Comparison of ENCODE assay signal across 18 cellular contexts in the genomic region with DNA sequence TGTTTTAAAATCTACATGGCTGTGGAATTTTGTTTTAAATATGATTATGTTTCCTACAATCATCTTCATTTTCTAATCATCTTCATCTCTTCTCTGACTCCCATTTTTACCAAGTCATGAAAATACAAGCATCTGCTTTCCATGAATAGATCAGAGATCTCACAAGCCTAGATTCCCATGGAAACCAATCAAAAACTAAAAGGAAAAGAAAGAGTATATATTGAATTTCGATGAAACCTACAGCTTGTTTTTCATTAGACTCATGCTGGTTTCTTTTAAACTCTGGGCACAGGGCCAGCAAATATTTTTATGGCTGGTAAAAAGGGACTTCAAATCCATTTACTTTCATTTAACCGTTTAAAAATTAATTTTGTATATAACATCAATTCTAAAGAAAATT. TPM values are rescaled to one million over a fixed set of nuclear protein-coding genes. Genes with fewer than 3 reads are reported as not detected.
A peak's percentile ranks its signal among the peaks of the same experiment; 100 is the strongest.
DNase-seq lines count a peak whose midpoint lies in the region; ATAC-seq and TF ChIP-seq lines count a peak whose summit lies in the region.
"Had no signal": no experiment of that assay in that cellular context is flagged by ENCODE, and none has a peak within 500 bp of the region (broad histone marks: within the 10 kb centered on the region; RNA-seq: fewer than 3 reads in every experiment).

No MANE protein-coding gene starts in this region.

- no TSS peak for BruUV-seq in MCF 10A (replicated peaks; lab: Mats Ljungman, UMichigan)

- peak overlapping the region; percentile 39 for H3K27ac Mint-ChIP-seq in MCF 10A (ENCODE audit: low read depth, unreplicated experiment)
- H3K27ac Mint-ChIP-seq in CD8-positive, alpha-beta T cell, result no peak overlapping the region
- H3K27ac Mint-ChIP-seq: activated naive CD8-positive, alpha-beta T cell treated with anti-CD3 and anti-CD28 coated beads, Interleukin-2, amount 50 U/mL, for 24 hours had no signal

- TF ChIP-seq POLR2A in breast epithelium (IDR thresholded peaks at IDR 0.05), result no peak

- H3K4me3 Mint-ChIP-seq in MCF 10A (ENCODE audit: unreplicated experiment), result no peak overlapping the region
- H3K4me3 Mint-ChIP-seq in CD8-positive, alpha-beta T cell, result no peak overlapping the region
- H3K4me3 Mint-ChIP-seq: activated naive CD8-positive, alpha-beta T cell treated with anti-CD3 and anti-CD28 coated beads, Interleukin-2, amount 50 U/mL, for 24 hours had no signal

- CTCF ChIA-PET in MCF 10A (lab: Yijun Ruan, JAX), result interaction anchor here (0.8 kb wide), 1 partner anchor 11 kb away, joined by 3 read pairs; no protein-coding TSS in a partner anchor
- CTCF ChIA-PET in CD8-positive, alpha-beta T cell (lab: Charles Lee), result interaction anchor here (0.8 kb wide), 1 partner anchor 112 kb away, joined by 3 read pairs; no protein-coding TSS in a partner anchor

- H3K4me1 ChIP-seq in breast epithelium, result no peaks in the 10 kb centered on the region
- no peaks in the 10 kb centered on the region for H3K4me1 ChIP-seq in CD8-positive, alpha-beta T cell (ENCODE audit: insufficient read depth, low read length)
- H3K4me1 ChIP-seq: testis had no signal

- no peaks in the 10 kb centered on the region for H3K27me3 Mint-ChIP-seq in MCF 10A (ENCODE audit: insufficient read depth, unreplicated experiment)
- no peaks in the 10 kb centered on the region for H3K27me3 Mint-ChIP-seq in CD8-positive, alpha-beta T cell (ENCODE audit: low read depth)
- H3K27me3 Mint-ChIP-seq: activated naive CD8-positive, alpha-beta T cell treated with anti-CD3 and anti-CD28 coated beads, Interleukin-2, amount 50 U/mL, for 24 hours had no signal

- POLR2A ChIA-PET in MCF 10A (lab: Yijun Ruan, JAX), result interaction anchor here (0.6 kb wide), 1 partner anchor 72 kb away, joined by 3 read pairs; no protein-coding TSS in a partner anchor
- POLR2A ChIA-PET in CD8-positive, alpha-beta T cell (lab: Charles Lee), result no interaction called here

- H3K36me3 Mint-ChIP-seq in MCF 10A (ENCODE audit: insufficient read depth, unreplicated experiment), result peaks cover 6% of the 10 kb centered on the region
- peaks cover 5% of the 10 kb centered on the region for H3K36me3 Mint-ChIP-seq in CD8-positive, alpha-beta T cell

- H3K9me3 ChIP-seq in breast epithelium, result no peaks in the 10 kb centered on the region
- H3K9me3 ChIP-seq in CD8-positive, alpha-beta T cell (ENCODE audit: low read length), result no peaks in the 10 kb centered on the region
- H3K9me3 ChIP-seq: testis had no signal

- H3K27ac ChIP-seq in breast epithelium (no peak overlapping the region), VCaP (peak overlapping the region; percentile 22; the same call in 1 of the 2 replicates)
- no peak overlapping the region for H3K27ac ChIP-seq in CD8-positive, alpha-beta T cell (ENCODE audit: low read depth, low read length)
- H3K27ac ChIP-seq: HL-60, testis had no signal

- no peaks in the 10 kb centered on the region for H3K9me3 Mint-ChIP-seq in MCF 10A (ENCODE audit: unreplicated experiment)
- H3K9me3 Mint-ChIP-seq in CD8-positive, alpha-beta T cell, result no peaks in the 10 kb centered on the region
- H3K9me3 Mint-ChIP-seq: activated naive CD8-positive, alpha-beta T cell treated with anti-CD3 and anti-CD28 coated beads, Interleukin-2, amount 50 U/mL, for 24 hours had no signal

- ATAC-seq in CD8-positive, alpha-beta T cell, result no peak
- ATAC-seq in HG03139 (IDR thresholded peaks at IDR 0.05; ENCODE audit: unreplicated experiment), result no peak
- ATAC-seq: activated naive CD8-positive, alpha-beta T cell treated with anti-CD3 and anti-CD28 coated beads, Interleukin-2, amount 50 U/mL, for 24 hours; left lobe of liver had no signal

- H3K4me3 ChIP-seq in breast epithelium, result no peak overlapping the region
- no peak overlapping the region for H3K4me3 ChIP-seq in CD8-positive, alpha-beta T cell (ENCODE audit: low read depth, low read length)
- H3K4me3 ChIP-seq: testis had no signal

- TF ChIP-seq CTCF in MCF 10A (IDR thresholded peaks at IDR 0.05; ENCODE audit: unreplicated experiment) (no peak), breast epithelium (IDR thresholded peaks at IDR 0.05) (no peak), VCaP (conservative IDR thresholded peaks at IDR 0.05) (no peak)
- TF ChIP-seq CTCF in CD8-positive, alpha-beta T cell (IDR thresholded peaks at IDR 0.05), result no peak

- H3K27me3 ChIP-seq in breast epithelium, result no peaks in the 10 kb centered on the region
- H3K27me3 ChIP-seq in CD8-positive, alpha-beta T cell (ENCODE audit: insufficient read depth, low read length), result no peaks in the 10 kb centered on the region
- H3K27me3 ChIP-seq: testis had no signal

- DNase-seq in MCF 10A (ENCODE audit: unreplicated experiment), result peak; percentile 16
- no peak for DNase-seq in breast epithelium (ENCODE audit: low spot score in 2 of 2)
- DNase-seq in fibroblast of peridontal ligament (ENCODE audit: extremely low read depth), result peak; percentile 85
- DNase-seq in NCI-H774 (lab: John Stamatoyannopoulos, UW), result no peak
- DNase-seq in CD8-positive, alpha-beta T cell, result no peak
- no peak for DNase-seq in NCI-H526 (lab: John Stamatoyannopoulos, UW)
- DNase-seq: ACHN; activated CD4-positive, alpha-beta T cell treated with anti-CD3 and anti-CD28 coated beads, Interleukin-2, amount 50 U/mL, for 4 hours; activated naive CD8-positive, alpha-beta T cell treated with anti-CD3 and anti-CD28 coated beads, Interleukin-2, amount 50 U/mL, for 24 hours; activated T-cell treated with anti-CD3 and anti-CD28 coated beads, Interleukin-2, amount 50 U/mL, for 48 hours; hippocampal formation; NCI-H1930; SIG-M5; testis had no signal

- intact Hi-C loops in MCF 10A (cut with micrococcal nuclease), result no loop called here
- intact Hi-C loops in breast epithelium (cut with DNase I; ENCODE audit: low total_unique reads), result no loop called here
- intact Hi-C loops in CD8-positive, alpha-beta T cell (cut with DNase I, micrococcal nuclease), result no loop called here

- H3K4me1 Mint-ChIP-seq in MCF 10A (ENCODE audit: insufficient read depth, unreplicated experiment), result peaks cover 12% of the 10 kb centered on the region
- H3K4me1 Mint-ChIP-seq in CD8-positive, alpha-beta T cell (ENCODE audit: low read depth), result no peaks in the 10 kb centered on the region
- H3K4me1 Mint-ChIP-seq: activated naive CD8-positive, alpha-beta T cell treated with anti-CD3 and anti-CD28 coated beads, Interleukin-2, amount 50 U/mL, for 24 hours had no signal

- H3K36me3 ChIP-seq in breast epithelium, result no peaks in the 10 kb centered on the region
- no peaks in the 10 kb centered on the region for H3K36me3 ChIP-seq in CD8-positive, alpha-beta T cell (ENCODE audit: insufficient read depth, low read length)

RNA-seq across cellular contexts. Expression of a gene that starts 51.2 kb away (rescaled TPM):
- 21.9 and 24.9 TPM in 2 replicates for total RNA-seq in MCF 10A (2022)
- total RNA-seq in breast epithelium, result 10 to 100 TPM; 30.7 to 36.0 (median 34.7) TPM
- total RNA-seq in CD8-positive, alpha-beta T cell, result 10 to 100 TPM; 12.5 to 13.2 TPM

RNA-seq across cellular contexts. Expression of a gene that starts 51.4 kb away (rescaled TPM):
- total RNA-seq in MCF 10A (2022) (26.3 and 31.8 TPM in 2 replicates), breast epithelium (10 to 100 TPM; 15.7 to 17.8 (median 17.7) TPM)
- 1 to 10 TPM; 7.6 to 8.5 TPM for total RNA-seq in CD8-positive, alpha-beta T cell

Comparison
In these comparisons a context has a peak if more than half of its experiments do, and no peak if none do; other contexts are left out.
1. DNase-seq: peak in MCF 10A (single experiment) and fibroblast of peridontal ligament (single experiment); none in breast epithelium (0 of 2), NCI-H774 (single experiment), CD8-positive, alpha-beta T cell (0 of 7) and NCI-H526 (0 of 2).